In the genomic region with DNA sequence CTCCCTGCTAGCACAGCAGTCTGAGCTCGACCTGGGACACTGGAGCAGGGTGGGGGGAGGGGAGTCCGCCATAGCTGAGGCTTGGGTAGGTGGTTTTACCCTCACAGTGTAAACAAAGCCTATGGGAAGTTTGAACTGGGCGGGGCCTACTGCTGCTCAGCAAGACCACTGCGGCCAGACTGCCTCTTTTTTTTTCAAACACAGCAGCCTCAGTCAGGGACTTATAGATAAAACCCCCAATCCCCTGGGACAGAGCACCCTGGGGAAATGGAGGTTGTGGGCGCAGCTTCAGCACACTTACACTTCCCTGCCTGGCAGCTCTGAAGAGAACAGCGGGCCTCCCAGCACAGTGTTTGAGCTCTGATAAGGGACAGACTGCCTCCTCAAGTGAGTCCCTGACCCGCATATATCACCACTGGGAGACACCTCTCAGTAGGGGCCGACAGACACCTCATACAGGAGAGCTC, we compare ENCODE assay signal across 20 cellular contexts.
DNase-seq lines count a peak whose midpoint lies in the region; ATAC-seq and TF ChIP-seq lines count a peak whose summit lies in the region.
"Had no signal": no experiment of that assay in that cellular context is flagged by ENCODE, and none has a peak within 500 bp of the region (broad histone marks: within the 10 kb centered on the region; RNA-seq: fewer than 3 reads in every experiment).

No MANE protein-coding gene starts in this region.

- H3F3A ChIP-seq in GM23338 (replicated peaks; ENCODE audit: low read depth): no peaks in the 10 kb centered on the region

- H3K27ac Mint-ChIP-seq in GM23338 (no peak overlapping the region), memory B cell (no peak overlapping the region)
- no peak overlapping the region for H3K27ac Mint-ChIP-seq in naive thymus-derived CD8-positive, alpha-beta T cell
- H3K27ac Mint-ChIP-seq: activated CD4-positive, alpha-beta T cell treated with anti-CD3 and anti-CD28 coated beads, Interleukin-2, amount 10 ng/mL, durations not matched to agents 24 days and 14 days had no signal

- H4K20me1 ChIP-seq in GM23338 (replicated peaks; ENCODE audit: insufficient read depth) (no peaks in the 10 kb centered on the region), OCI-LY3 (ENCODE audit: insufficient read depth, low read length) (no peaks in the 10 kb centered on the region)

- H3K27ac ChIP-seq in GM23338 (ENCODE audit: low read depth) (no peak overlapping the region), OCI-LY3 (ENCODE audit: low read length) (no peak overlapping the region)
- H3K27ac ChIP-seq: RWPE1, vagina had no signal

- no peaks in the 10 kb centered on the region for H3K9me3 ChIP-seq in OCI-LY3 (ENCODE audit: insufficient read depth, low read length)
- H3K9me3 ChIP-seq: Caco-2, vagina had no signal

- ATAC-seq in GM23338: peak; percentile 74
- ATAC-seq in memory B cell (ENCODE audit: low read depth): peak; percentile 89
- no peak for ATAC-seq in naive thymus-derived CD8-positive, alpha-beta T cell

- H3K4me2 ChIP-seq in GM23338 (no peak overlapping the region), OCI-LY3 (ENCODE audit: low read length) (peak overlapping the region; percentile 61)

- no peaks in the 10 kb centered on the region for H3K36me3 ChIP-seq in GM23338 (ENCODE audit: insufficient read depth)
- no peaks in the 10 kb centered on the region for H3K36me3 ChIP-seq in OCI-LY3 (replicated peaks; ENCODE audit: low read depth, low read length)
- H3K36me3 ChIP-seq: vagina had no signal

- H3K27me3 ChIP-seq in GM23338 (ENCODE audit: insufficient read depth) (no peaks in the 10 kb centered on the region), OCI-LY3 (ENCODE audit: low read depth, low read length) (no peaks in the 10 kb centered on the region)
- H3K27me3 ChIP-seq: vagina had no signal

- H3K36me3 Mint-ChIP-seq in GM23338 (ENCODE audit: low read depth) (no peaks in the 10 kb centered on the region; the same call in 2 of the 3 replicates), memory B cell (peaks cover 2% of the 10 kb centered on the region)
- H3K36me3 Mint-ChIP-seq in naive thymus-derived CD8-positive, alpha-beta T cell: no peaks in the 10 kb centered on the region

- H3K4me3 Mint-ChIP-seq in GM23338 (no peak overlapping the region), memory B cell (peak overlapping the region; percentile 43)
- H3K4me3 Mint-ChIP-seq in naive thymus-derived CD8-positive, alpha-beta T cell: no peak overlapping the region
- H3K4me3 Mint-ChIP-seq: activated CD4-positive, alpha-beta T cell treated with anti-CD3 and anti-CD28 coated beads, Interleukin-2, amount 10 ng/mL, durations not matched to agents 24 days and 14 days; central memory CD8-positive, alpha-beta T cell had no signal

- H3K9ac ChIP-seq in OCI-LY3 (ENCODE audit: low read length): peak overlapping the region; percentile 5; the same call in 1 of the 2 replicates

- DNase-seq in GM12865 (ENCODE audit: low read depth) (peak; percentile 65), GM23338 (ENCODE audit: low spot score) (peak; percentile 48), memory B cell (ENCODE audit: low spot score in 2 of 2) (peak; percentile 33 to 35), NCI-H187 treated with DMSO at 0.1 percent for 48 hours (lab: John Stamatoyannopoulos, UW) (no peak), dermis blood vessel endothelial cell (no peak)
- DNase-seq in activated CD4-positive, alpha-beta T cell treated with anti-CD3 and anti-CD28 coated beads, Interleukin-2, amount 50 U/mL, for 48 hours: no peak
- no peak for DNase-seq in naive thymus-derived CD8-positive, alpha-beta T cell
- DNase-seq: activated CD4-positive, alpha-beta T cell treated with anti-CD3 and anti-CD28 coated beads, Interleukin-2, amount 10 ng/mL, durations not matched to agents 24 days and 14 days; activated naive CD4-positive, alpha-beta T cell treated with Interleukin-2 at 50 U/mL for 16 hours; activated T-cell treated with anti-CD3 and anti-CD28 coated beads for 4 hours; anterior cingulate cortex; Caco-2; effector CD8-positive, alpha-beta T cell; H7; Kasumi-1; NCI-H1105 treated with DMSO at 0.1 percent for 48 hours had no signal

- POLR2A ChIA-PET in naive thymus-derived CD8-positive, alpha-beta T cell (lab: Charles Lee): no interaction called here

- H3K4me3 ChIP-seq in GM12865 (ENCODE audit: low read depth, low read length) (no peak overlapping the region), GM23338 (no peak overlapping the region), OCI-LY3 (ENCODE audit: low read length) (peak overlapping the region; percentile 42)
- H3K4me3 ChIP-seq: vagina had no signal

- TF ChIP-seq CTCF in GM12865 (IDR thresholded peaks at IDR 0.05; ENCODE audit: insufficient read depth, low read depth, low read length, missing control alignments) (no peak), GM23338 (conservative IDR thresholded peaks at IDR 0.05; ENCODE audit: low read depth in 2 of 2) (no peak), OCI-LY3 (IDR thresholded peaks at IDR 0.05; ENCODE audit: low read depth, low read length) (no peak)

- H3K4me1 Mint-ChIP-seq in GM23338 (peaks cover 2% of the 10 kb centered on the region; the same call in 2 of the 3 replicates), memory B cell (peaks cover 32% of the 10 kb centered on the region)
- peaks cover 0 to 7% (median 0%) of the 10 kb centered on the region in 4 donors for H3K4me1 Mint-ChIP-seq in naive thymus-derived CD8-positive, alpha-beta T cell
- H3K4me1 Mint-ChIP-seq: activated CD4-positive, alpha-beta T cell treated with anti-CD3 and anti-CD28 coated beads, Interleukin-2, amount 10 ng/mL, durations not matched to agents 24 days and 14 days; central memory CD8-positive, alpha-beta T cell had no signal

- H3K4me1 ChIP-seq in GM23338 (ENCODE audit: insufficient read depth) (no peaks in the 10 kb centered on the region; the same call in 1 of the 2 replicates), OCI-LY3 (ENCODE audit: low read length) (peaks cover 13% of the 10 kb centered on the region)
- H3K4me1 ChIP-seq: vagina had no signal

- H3K79me2 ChIP-seq in GM23338 (replicated peaks; ENCODE audit: insufficient read depth): no peaks in the 10 kb centered on the region
- H3K79me2 ChIP-seq in OCI-LY3 (ENCODE audit: low read length): no peaks in the 10 kb centered on the region

- peak overlapping the region; percentile 92 for H2AFZ ChIP-seq in GM23338
- H2AFZ ChIP-seq in OCI-LY3 (ENCODE audit: low read depth, low read length): peak overlapping the region; percentile 98

- H3K9me2 ChIP-seq in GM23338 (ENCODE audit: insufficient read depth): no peaks in the 10 kb centered on the region

- H3K9me3 Mint-ChIP-seq in GM23338 (no peaks in the 10 kb centered on the region; the same call in 2 of the 3 replicates), memory B cell (peaks cover 4% of the 10 kb centered on the region)
- no peaks in the 10 kb centered on the region for H3K9me3 Mint-ChIP-seq in naive thymus-derived CD8-positive, alpha-beta T cell
- H3K9me3 Mint-ChIP-seq: activated CD4-positive, alpha-beta T cell treated with anti-CD3 and anti-CD28 coated beads, Interleukin-2, amount 10 ng/mL, durations not matched to agents 24 days and 14 days; central memory CD8-positive, alpha-beta T cell had no signal

- H3K27me3 Mint-ChIP-seq in GM23338 (ENCODE audit: insufficient read depth, low read depth, poor library complexity) (no peaks in the 10 kb centered on the region), memory B cell (peaks cover 6% of the 10 kb centered on the region)
- peaks cover 6 to 13% (median 11%) of the 10 kb centered on the region in 5 donors for H3K27me3 Mint-ChIP-seq in naive thymus-derived CD8-positive, alpha-beta T cell

TF ChIP-seq in GM23338, 12 proteins besides CTCF, POLR2A, EP300 and RAD21:
- no peak for TF ChIP-seq ZNF331 (CRISPR knock-in tag; IDR thresholded peaks at IDR 0.05; ENCODE audit: low read depth)
- TF ChIP-seq POLR2AphosphoS5 (IDR thresholded peaks at IDR 0.05; ENCODE audit: low read depth): no peak
- TF ChIP-seq EZH2phosphoT487 (IDR thresholded peaks at IDR 0.05; ENCODE audit: unreplicated experiment): no peak
- TF ChIP-seq ETS1 (IDR thresholded peaks at IDR 0.05): no peak
- no peak for TF ChIP-seq CREB1 (CRISPR knock-in tag; IDR thresholded peaks at IDR 0.05; ENCODE audit: low read depth)
- TF ChIP-seq STAT1 (IDR thresholded peaks at IDR 0.05; ENCODE audit: unreplicated experiment): no peak

Comparison
In these comparisons a context has a peak if more than half of its experiments do, and no peak if none do; other contexts are left out.
1. DNase-seq: peak in GM12865 (single experiment), GM23338 (single experiment) and memory B cell (2 of 2); none in activated CD4-positive, alpha-beta T cell treated with anti-CD3 and anti-CD28 coated beads, Interleukin-2, amount 50 U/mL, for 48 hours (0 of 2), naive thymus-derived CD8-positive, alpha-beta T cell (0 of 10), NCI-H187 treated with DMSO at 0.1 percent for 48 hours (single experiment) and dermis blood vessel endothelial cell (single experiment).
2. ATAC-seq: peak in GM23338 (single experiment) and memory B cell (single experiment); none in naive thymus-derived CD8-positive, alpha-beta T cell (0 of 2).